10 cellular contexts compared by ENCODE assay signal in genomic region chr1:24277420-24278169, GRCh38.
DNase-seq lines count a peak whose midpoint lies in the region; ATAC-seq and TF ChIP-seq lines count a peak whose summit lies in the region.
"Had no signal": no experiment of that assay in that cellular context is flagged by ENCODE, and none has a peak within 500 bp of the region (broad histone marks: within the 10 kb centered on the region; RNA-seq: fewer than 3 reads in every experiment).

No MANE protein-coding gene starts in this region.

- H3K36me3 ChIP-seq in OCI-LY3 (replicated peaks; ENCODE audit: low read depth, low read length), result no peaks in the 10 kb centered on the region

- no peaks in the 10 kb centered on the region for H3K79me2 ChIP-seq in OCI-LY3 (ENCODE audit: low read length)

- no peak overlapping the region for H3K27ac ChIP-seq in OCI-LY3 (ENCODE audit: low read length)

- H4K20me1 ChIP-seq in OCI-LY3 (ENCODE audit: insufficient read depth, low read length), result no peaks in the 10 kb centered on the region

- no peak for TF ChIP-seq CTCF in OCI-LY3 (IDR thresholded peaks at IDR 0.05; ENCODE audit: low read depth, low read length)

- peaks cover 7% of the 10 kb centered on the region; the same call in 1 of the 2 replicates for H3K4me1 ChIP-seq in OCI-LY3 (ENCODE audit: low read length)

- H3K9me3 ChIP-seq in OCI-LY3 (ENCODE audit: insufficient read depth, low read length), result no peaks in the 10 kb centered on the region

- ATAC-seq in HG03354 (IDR thresholded peaks at IDR 0.05; ENCODE audit: poor library complexity, severe bottlenecking, unreplicated experiment) (no peak), GM21423 (IDR thresholded peaks at IDR 0.05; ENCODE audit: unreplicated experiment) (no peak)

- no peak overlapping the region for H3K9ac ChIP-seq in OCI-LY3 (ENCODE audit: low read length)

- no peak overlapping the region for H2AFZ ChIP-seq in OCI-LY3 (ENCODE audit: low read depth, low read length)

- 0 out of 2 replicates have a peak, but pooled peaks cover 5% of the 10 kb centered on the region for H3K27me3 ChIP-seq in OCI-LY3 (ENCODE audit: low read depth, low read length)

- no peak overlapping the region for H3K4me3 ChIP-seq in OCI-LY3 (ENCODE audit: low read length)

- peak; percentile 11 for DNase-seq in stimulated activated CD4-positive, alpha-beta T cell treated with anti-CD3 and anti-CD28 coated beads, Interleukin-15, amount 100 ng/mL, for 24 hours
- DNase-seq in stimulated activated CD4-positive, alpha-beta T cell treated with anti-CD3 and anti-CD28 coated beads, Interleukin-2, amount 100 ng/mL, for 48 hours, result no peak
- DNase-seq in cerebellar cortex (ENCODE audit: low spot score) (peak; percentile 29), NCI-H146 treated with DMSO at 0.1 percent for 48 hours (lab: John Stamatoyannopoulos, UW; ENCODE audit: unreplicated experiment) (no peak), DMS79 treated with DMSO at 0.1 percent for 48 hours (lab: John Stamatoyannopoulos, UW) (no peak)
- DNase-seq: erythroblast, posterior cingulate gyrus had no signal

- H3K4me2 ChIP-seq in OCI-LY3 (ENCODE audit: low read length), result peak overlapping the region; percentile 25

Comparison
In these comparisons a context has a peak if more than half of its experiments do, and no peak if none do; other contexts are left out.
1. DNase-seq: peak in stimulated activated CD4-positive, alpha-beta T cell treated with anti-CD3 and anti-CD28 coated beads, Interleukin-15, amount 100 ng/mL, for 24 hours (single experiment) and cerebellar cortex (single experiment); none in stimulated activated CD4-positive, alpha-beta T cell treated with anti-CD3 and anti-CD28 coated beads, Interleukin-2, amount 100 ng/mL, for 48 hours (0 of 2), NCI-H146 treated with DMSO at 0.1 percent for 48 hours (single experiment) and DMS79 treated with DMSO at 0.1 percent for 48 hours (single experiment).